Comparison of ENCODE assay signal across 14 cellular contexts in the genomic region with DNA sequence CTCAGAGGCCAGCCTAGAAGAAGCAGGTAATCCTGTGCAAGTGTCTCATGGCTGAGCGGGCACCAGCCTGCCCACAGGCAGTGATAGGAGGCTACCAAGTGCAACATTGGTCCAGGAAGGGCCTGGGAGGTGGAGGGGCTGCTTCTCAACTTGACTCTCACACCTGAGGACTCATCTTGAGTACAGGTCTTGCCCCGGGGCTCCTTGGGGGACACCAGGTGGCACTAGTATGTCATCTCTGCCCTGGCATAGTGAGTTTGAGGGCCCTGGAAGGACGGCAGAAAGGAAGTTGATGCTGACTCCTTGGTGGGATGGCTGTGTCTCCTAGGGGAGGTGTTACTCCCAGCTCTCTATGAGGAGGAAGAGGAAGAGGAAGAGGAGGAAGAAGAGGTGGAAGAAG. TPM values are rescaled to one million over a fixed set of nuclear protein-coding genes. Genes with fewer than 3 reads are reported as not detected.
DNase-seq lines count a peak whose midpoint lies in the region; ATAC-seq and TF ChIP-seq lines count a peak whose summit lies in the region.
"Had no signal": no experiment of that assay in that cellular context is flagged by ENCODE, and none has a peak within 500 bp of the region (broad histone marks: within the 10 kb centered on the region; RNA-seq: fewer than 3 reads in every experiment).

No MANE protein-coding gene starts in this region.

- TF ChIP-seq CTCF in GM10248 (IDR thresholded peaks at IDR 0.05; ENCODE audit: control extremely low read depth, extremely low read depth, low read depth, missing control alignments) (peak; percentile 38), hepatocyte (IDR thresholded peaks at IDR 0.05; ENCODE audit: poor library complexity) (peak; percentile 7), MCF 10A (IDR thresholded peaks at IDR 0.05; ENCODE audit: unreplicated experiment) (no peak), upper lobe of left lung (IDR thresholded peaks at IDR 0.05) (no peak), sigmoid colon (IDR thresholded peaks at IDR 0.05) (no peak)

- WGBS in hepatocyte (ENCODE audit: low lambda C conversion rate, missing lambda C conversion rate): 80% methylated on average over 3 of the region's 3 CpGs
- 54 to 75% methylated on average over 2 to 3 of the region's 3 CpGs for WGBS in upper lobe of left lung, 2 donors
- WGBS in sigmoid colon, 2 donors: 42 to 55% methylated on average over 3 of the region's 3 CpGs

- no peak for ATAC-seq in CD4-positive, CD25-positive, alpha-beta regulatory T cell (ENCODE audit: low read depth in 2 of 2)
- no peak for ATAC-seq in upper lobe of left lung (ENCODE audit: low FRiP score in 2 of 2)
- ATAC-seq: GM23338 had no signal

- H3K4me2 ChIP-seq in hepatocyte: no peak overlapping the region
- H3K4me2 ChIP-seq: GM23338 had no signal

- peak in 2 of 3 donors; percentile 18 to 49 for DNase-seq in CD4-positive, CD25-positive, alpha-beta regulatory T cell
- DNase-seq in GM10248 (ENCODE audit: extremely low spot score) (peak; percentile 37), OCI-M1 (lab: John Stamatoyannopoulos, UW) (peak; percentile 2), hepatocyte (ENCODE audit: low spot score) (no peak), MCF 10A (ENCODE audit: unreplicated experiment) (no peak), upper lobe of left lung (no peak), sigmoid colon (no peak)
- DNase-seq: kidney glomerular epithelial cell, NCI-H524 treated with DMSO at 0.1 percent for 48 hours had no signal

- peak overlapping the region in 1 of 3 donors; percentile 53 for H3K27ac Mint-ChIP-seq in CD4-positive, CD25-positive, alpha-beta regulatory T cell
- H3K27ac Mint-ChIP-seq in MCF 10A (ENCODE audit: low read depth, unreplicated experiment): no peak overlapping the region
- H3K27ac Mint-ChIP-seq: GM23338 had no signal

- intact Hi-C loops in MCF 10A (cut with micrococcal nuclease): no loop called here
- intact Hi-C loops in sigmoid colon (cut with DNase I): loop anchor here (5.0 kb wide), 3 partner anchors 37 to 68 kb away; a partner anchor contains a TSS

- H3K27me3 ChIP-seq in CD4-positive, CD25-positive, alpha-beta regulatory T cell (ENCODE audit: control insufficient read depth, insufficient read depth, low read length): no peaks in the 10 kb centered on the region
- peaks cover 6% of the 10 kb centered on the region for H3K27me3 ChIP-seq in hepatocyte
- H3K27me3 ChIP-seq in upper lobe of left lung: peaks cover 0 to 12% (median 3%) of the 10 kb centered on the region in 4 donors
- no peaks in the 10 kb centered on the region for H3K27me3 ChIP-seq in sigmoid colon

- no peaks in the 10 kb centered on the region for H3K9me3 ChIP-seq in CD4-positive, CD25-positive, alpha-beta regulatory T cell (ENCODE audit: control insufficient read depth in 2 of 2, low read length in 2 of 2)
- no peaks in the 10 kb centered on the region for H3K9me3 ChIP-seq in hepatocyte (ENCODE audit: low read depth)
- no peaks in the 10 kb centered on the region for H3K9me3 ChIP-seq in upper lobe of left lung
- no peaks in the 10 kb centered on the region for H3K9me3 ChIP-seq in sigmoid colon

- BruUV-seq in MCF 10A (replicated peaks; lab: Mats Ljungman, UMichigan): no TSS peak

- peaks cover 5 to 25% (median 13%) of the 10 kb centered on the region in 4 donors for H3K4me1 Mint-ChIP-seq in CD4-positive, CD25-positive, alpha-beta regulatory T cell
- H3K4me1 Mint-ChIP-seq in MCF 10A (ENCODE audit: insufficient read depth, unreplicated experiment): no peaks in the 10 kb centered on the region

- no peak overlapping the region for H3K27ac ChIP-seq in CD4-positive, CD25-positive, alpha-beta regulatory T cell (ENCODE audit: insufficient read depth, low read length, poor library complexity, severe bottlenecking)
- no peak overlapping the region for H3K27ac ChIP-seq in hepatocyte
- H3K27ac ChIP-seq in upper lobe of left lung: no peak overlapping the region
- H3K27ac ChIP-seq in sigmoid colon: peak overlapping the region in 1 of 4 donors; percentile 90

- POLR2A ChIA-PET in GM10248 (lab: Yijun Ruan, JAX) (no interaction called here), MCF 10A (lab: Yijun Ruan, JAX) (no interaction called here)

- H3K9me3 Mint-ChIP-seq in CD4-positive, CD25-positive, alpha-beta regulatory T cell: no peaks in the 10 kb centered on the region
- no peaks in the 10 kb centered on the region for H3K9me3 Mint-ChIP-seq in MCF 10A (ENCODE audit: unreplicated experiment)
- H3K9me3 Mint-ChIP-seq: GM23338, IgD-negative memory B cell had no signal

- no peaks in the 10 kb centered on the region for H3K79me2 ChIP-seq in hepatocyte

- no peak overlapping the region for H2AFZ ChIP-seq in hepatocyte
- H2AFZ ChIP-seq: GM23338 had no signal

- H3K4me3 ChIP-seq in CD4-positive, CD25-positive, alpha-beta regulatory T cell (ENCODE audit: low read depth, low read length): no peak overlapping the region
- H3K4me3 ChIP-seq in hepatocyte (no peak overlapping the region), upper lobe of left lung (no peak overlapping the region), sigmoid colon (no peak overlapping the region)
- H3K4me3 ChIP-seq: GM23338 had no signal

- H3K4me3 Mint-ChIP-seq in CD4-positive, CD25-positive, alpha-beta regulatory T cell: peak overlapping the region in 2 of 4 donors; percentile 82 to 83
- H3K4me3 Mint-ChIP-seq in MCF 10A (ENCODE audit: unreplicated experiment): no peak overlapping the region
- H3K4me3 Mint-ChIP-seq: GM23338 had no signal

- TF ChIP-seq POLR2A in upper lobe of left lung (IDR thresholded peaks at IDR 0.05) (no peak), sigmoid colon (IDR thresholded peaks at IDR 0.05) (no peak)

- peaks cover 17% of the 10 kb centered on the region for H3K4me1 ChIP-seq in CD4-positive, CD25-positive, alpha-beta regulatory T cell (ENCODE audit: control insufficient read depth, insufficient read depth, low read length, poor library complexity, severe bottlenecking)
- H3K4me1 ChIP-seq in hepatocyte (ENCODE audit: insufficient read depth) (peaks cover 11% of the 10 kb centered on the region), upper lobe of left lung (peaks cover 15 to 22% (median 19%) of the 10 kb centered on the region in 4 donors), sigmoid colon (peaks cover 0 to 41% (median 25%) of the 10 kb centered on the region in 4 donors)

- CTCF ChIA-PET in GM10248 (lab: Yijun Ruan, JAX) (interaction anchor here (1.1 to 1.6 kb wide), 2 partner anchors 87 to 90 kb away, joined by 3 to 7 read pairs; no protein-coding TSS in a partner anchor), MCF 10A (lab: Yijun Ruan, JAX) (no interaction called here)

- TF ChIP-seq EP300 in upper lobe of left lung (IDR thresholded peaks at IDR 0.05): no peak
- no peak for TF ChIP-seq EP300 in sigmoid colon (IDR thresholded peaks at IDR 0.05)

- H3K36me3 ChIP-seq in CD4-positive, CD25-positive, alpha-beta regulatory T cell (ENCODE audit: control insufficient read depth, insufficient read depth, low read length): no peaks in the 10 kb centered on the region
- no peaks in the 10 kb centered on the region for H3K36me3 ChIP-seq in hepatocyte (replicated peaks; ENCODE audit: insufficient read depth, low read depth)
- no peaks in the 10 kb centered on the region for H3K36me3 ChIP-seq in upper lobe of left lung
- H3K36me3 ChIP-seq in sigmoid colon: peaks cover 0 to 6% (median 0%) of the 10 kb centered on the region in 4 donors

- H3K36me3 Mint-ChIP-seq in CD4-positive, CD25-positive, alpha-beta regulatory T cell: peaks cover 18% of the 10 kb centered on the region
- no peaks in the 10 kb centered on the region for H3K36me3 Mint-ChIP-seq in MCF 10A (ENCODE audit: insufficient read depth, unreplicated experiment)

- H4K20me1 ChIP-seq in hepatocyte (ENCODE audit: insufficient read depth, poor library complexity, severe bottlenecking): no peaks in the 10 kb centered on the region

- no peaks in the 10 kb centered on the region for H3K9me2 ChIP-seq in hepatocyte (replicated peaks; ENCODE audit: insufficient read depth)

- H3K27me3 Mint-ChIP-seq in CD4-positive, CD25-positive, alpha-beta regulatory T cell: peaks cover 4% of the 10 kb centered on the region
- peaks cover 14% of the 10 kb centered on the region for H3K27me3 Mint-ChIP-seq in MCF 10A (ENCODE audit: insufficient read depth, unreplicated experiment)

RNA-seq across cellular contexts. Expression of a gene that starts 2.3 kb away (rescaled TPM):
- 14.1 TPM for total RNA-seq in CD4-positive, CD25-positive, alpha-beta regulatory T cell
- 1 to 10 TPM in 2 of 4 donors, under 1 TPM in 2; 0.48 to 2.9 (median 1.1) TPM for polyA plus RNA-seq in CD4-positive, CD25-positive, alpha-beta regulatory T cell
- total RNA-seq in hepatocyte: 3.4 and 5.6 TPM in 2 replicates
- 3.8 and 8.3 TPM in 2 replicates for polyA plus RNA-seq in hepatocyte
- 3.5 and 6.5 TPM in 2 replicates for total RNA-seq in MCF 10A (2022)
- total RNA-seq in upper lobe of left lung: 1 to 10 TPM in 5 of 6 donors, under 1 TPM in 1; 0.46 to 7.2 (median 2.2) TPM
- 10 to 100 TPM; 19.9 to 53.7 (median 23.7) TPM for total RNA-seq in sigmoid colon
- 1 to 10 TPM in 2 of 3 donors, not detected in 1; 2.4 to 2.8 TPM for polyA plus RNA-seq in sigmoid colon

RNA-seq across cellular contexts. Expression of a gene that starts 18.4 kb away (rescaled TPM):
- not detected for total RNA-seq in CD4-positive, CD25-positive, alpha-beta regulatory T cell
- not detected for polyA plus RNA-seq in CD4-positive, CD25-positive, alpha-beta regulatory T cell
- total RNA-seq in hepatocyte (not detected in 2 replicates), MCF 10A (2022) (not detected in 2 replicates), upper lobe of left lung (not detected), sigmoid colon (not detected)
- polyA plus RNA-seq in hepatocyte (0.80 TPM in 1 of 2 replicates, not detected in the other), sigmoid colon (not detected)
- total RNA-seq: Daoy, GM23338, omental fat pad, subcutaneous adipose tissue had no signal
- polyA plus RNA-seq: IgD-negative memory B cell had no signal

RNA-seq across cellular contexts. Expression of a gene that starts 36.2 kb away (rescaled TPM):
- total RNA-seq in CD4-positive, CD25-positive, alpha-beta regulatory T cell: not detected
- polyA plus RNA-seq in CD4-positive, CD25-positive, alpha-beta regulatory T cell: not detected
- total RNA-seq in hepatocyte: 32.8 and 60.7 TPM in 2 replicates
- 40.4 and 46.6 TPM in 2 replicates for polyA plus RNA-seq in hepatocyte
- total RNA-seq in MCF 10A (2022): 0.28 and 0.44 TPM in 2 replicates
- total RNA-seq in upper lobe of left lung: 10 to 100 TPM in 1 of 6 donors, 1 to 10 TPM in 5; 2.1 to 19.6 (median 4.9) TPM
- 100 to 1,000 TPM in 3 of 4 donors, 10 to 100 TPM in 1; 95.3 to 489 (median 242) TPM for total RNA-seq in sigmoid colon
- 10 to 100 TPM in 1 of 3 donors, 1 to 10 TPM in 1, under 1 TPM in 1; 0.69 to 12.6 (median 5.4) TPM for polyA plus RNA-seq in sigmoid colon
- polyA plus RNA-seq: IgD-negative memory B cell had no signal

RNA-seq across cellular contexts. Expression of a gene that starts 54.9 kb away (rescaled TPM):
- total RNA-seq in CD4-positive, CD25-positive, alpha-beta regulatory T cell: 30.2 TPM
- 10 to 100 TPM; 19.1 to 27.3 (median 23.7) TPM for polyA plus RNA-seq in CD4-positive, CD25-positive, alpha-beta regulatory T cell
- 248 and 267 TPM in 2 replicates for total RNA-seq in hepatocyte
- polyA plus RNA-seq in hepatocyte: 283 and 291 TPM in 2 replicates
- total RNA-seq in MCF 10A (2022): 147 and 184 TPM in 2 replicates
- 100 to 1,000 TPM in 2 of 6 donors, 10 to 100 TPM in 4; 25.1 to 113 (median 76.6) TPM for total RNA-seq in upper lobe of left lung
- total RNA-seq in sigmoid colon: 100 to 1,000 TPM; 153 to 250 (median 198) TPM
- polyA plus RNA-seq in sigmoid colon: 10 to 100 TPM; 14.4 to 38.7 (median 23.1) TPM

Comparison
In these comparisons a context has a peak if more than half of its experiments do, and no peak if none do; other contexts are left out.
1. DNase-seq: peak in CD4-positive, CD25-positive, alpha-beta regulatory T cell (2 of 3), GM10248 (single experiment) and OCI-M1 (single experiment); none in hepatocyte (single experiment), MCF 10A (single experiment), upper lobe of left lung (0 of 2) and sigmoid colon (single experiment).
2. CTCF ChIP-seq: peak in GM10248 (single experiment) and hepatocyte (single experiment); none in MCF 10A (single experiment), upper lobe of left lung (0 of 6) and sigmoid colon (0 of 4).